Comparison of ENCODE assay signal across 25 cellular contexts in the genomic region with DNA sequence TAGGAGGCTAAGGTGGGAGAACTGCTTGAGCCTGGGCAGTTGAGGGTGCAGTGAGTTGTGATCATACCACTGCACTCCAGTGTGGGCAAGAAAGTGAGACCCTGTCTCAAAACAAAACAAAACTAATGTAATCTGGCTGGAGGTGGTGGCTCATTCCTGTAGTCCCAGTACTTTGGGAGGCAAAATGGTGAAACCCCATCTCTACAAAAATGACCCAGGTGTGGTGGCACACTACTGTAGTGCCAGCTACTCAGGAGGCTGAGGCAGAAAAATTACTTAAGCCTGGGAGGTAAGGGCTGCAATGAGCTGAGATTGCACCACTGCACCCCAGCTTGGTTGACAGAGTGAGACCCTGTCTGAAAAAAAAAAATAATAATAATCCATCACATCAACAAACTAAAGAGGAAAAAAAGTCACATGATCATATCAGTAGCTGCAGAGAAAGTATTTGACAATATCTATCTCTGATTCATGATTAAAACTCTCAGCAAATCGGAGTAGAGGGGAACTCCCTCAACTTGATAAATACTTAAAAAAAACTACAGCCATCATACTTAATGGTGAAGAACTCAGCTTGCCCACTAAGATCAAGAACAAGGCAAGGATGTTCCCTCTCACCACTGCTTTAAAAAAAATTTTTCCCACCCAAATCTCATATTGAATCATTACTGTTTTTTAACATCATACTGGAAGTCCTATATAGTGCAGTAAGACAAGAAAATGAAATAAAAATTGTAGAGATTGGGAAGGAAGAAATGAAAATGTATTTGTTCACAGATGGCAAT. TPM values are rescaled to one million over a fixed set of nuclear protein-coding genes. Genes with fewer than 3 reads are reported as not detected.
A peak's percentile ranks its signal among the peaks of the same experiment; 100 is the strongest.
DNase-seq lines count a peak whose midpoint lies in the region; ATAC-seq and TF ChIP-seq lines count a peak whose summit lies in the region.
"Had no signal": no experiment of that assay in that cellular context is flagged by ENCODE, and none has a peak within 500 bp of the region (broad histone marks: within the 10 kb centered on the region; RNA-seq: fewer than 3 reads in every experiment).

No MANE protein-coding gene starts in this region.

- H3K9me3 Mint-ChIP-seq in activated CD4-positive, alpha-beta memory T cell treated with anti-CD3 and anti-CD28 coated beads for 36 hours, result peaks cover 26% of the 10 kb centered on the region
- H3K9me3 Mint-ChIP-seq in activated CD4-positive, alpha-beta memory T cell treated with anti-CD3 and anti-CD28 coated beads, Interleukin-2, amount 10 ng/mL, durations not matched to agents 7 days and 5 days, result peaks cover 30% of the 10 kb centered on the region
- H3K9me3 Mint-ChIP-seq in natural killer cell treated with Interleukin-12 subunit alpha and Interleukin-12 subunit beta and Interleukin-15 and Interleukin-18, amount 100 ng/mL, for 72 hours, result peaks cover 3% of the 10 kb centered on the region
- H3K9me3 Mint-ChIP-seq in natural killer cell, result peaks cover 0 to 11% of the 10 kb centered on the region in 2 donors
- peaks cover 21% of the 10 kb centered on the region for H3K9me3 Mint-ChIP-seq in stimulated activated effector memory CD8-positive, alpha-beta T cell treated with anti-CD3 and anti-CD28 coated beads, Interleukin-12 subunit alpha, Interleukin-12 subunit beta, amount 100 ng/mL, for 72 hours

- no peaks in the 10 kb centered on the region for H3K4me1 ChIP-seq in smooth muscle cell (ENCODE audit: low read depth)
- H3K4me1 ChIP-seq: BE2C had no signal

- H4K20me1 ChIP-seq in smooth muscle cell (ENCODE audit: low read depth), result no peaks in the 10 kb centered on the region

- no peaks in the 10 kb centered on the region for H3F3A ChIP-seq in smooth muscle cell (ENCODE audit: low read depth)

- intact Hi-C loops in activated CD4-positive, alpha-beta memory T cell treated with anti-CD3 and anti-CD28 coated beads for 36 hours (cut with micrococcal nuclease), result loop anchor here (2.0 kb wide), 1 partner anchor 31 kb away; a partner anchor contains a TSS
- intact Hi-C loops in natural killer cell (cut with micrococcal nuclease), result no loop called here

- peaks cover 20% of the 10 kb centered on the region for H3K4me1 Mint-ChIP-seq in activated CD4-positive, alpha-beta memory T cell treated with anti-CD3 and anti-CD28 coated beads for 36 hours (ENCODE audit: low read depth)
- peaks cover 6% of the 10 kb centered on the region for H3K4me1 Mint-ChIP-seq in activated CD4-positive, alpha-beta memory T cell treated with anti-CD3 and anti-CD28 coated beads, Interleukin-2, amount 10 ng/mL, durations not matched to agents 7 days and 5 days
- H3K4me1 Mint-ChIP-seq in natural killer cell treated with Interleukin-12 subunit alpha and Interleukin-12 subunit beta and Interleukin-15 and Interleukin-18, amount 100 ng/mL, for 72 hours (ENCODE audit: low read depth in 2 of 2), result peaks cover 13 to 19% of the 10 kb centered on the region in 2 donors
- peaks cover 12% of the 10 kb centered on the region in 2 donors for H3K4me1 Mint-ChIP-seq in natural killer cell
- H3K4me1 Mint-ChIP-seq in stimulated activated effector memory CD8-positive, alpha-beta T cell treated with anti-CD3 and anti-CD28 coated beads, Interleukin-12 subunit alpha, Interleukin-12 subunit beta, amount 100 ng/mL, for 72 hours, result peaks cover 13% of the 10 kb centered on the region

- H3K79me2 ChIP-seq in smooth muscle cell (ENCODE audit: low read depth), result no peaks in the 10 kb centered on the region

- no peak overlapping the region for H3K4me3 Mint-ChIP-seq in activated CD4-positive, alpha-beta memory T cell treated with anti-CD3 and anti-CD28 coated beads for 36 hours
- H3K4me3 Mint-ChIP-seq in activated CD4-positive, alpha-beta memory T cell treated with anti-CD3 and anti-CD28 coated beads, Interleukin-2, amount 10 ng/mL, durations not matched to agents 7 days and 5 days, result no peak overlapping the region
- H3K4me3 Mint-ChIP-seq in natural killer cell treated with Interleukin-12 subunit alpha and Interleukin-12 subunit beta and Interleukin-15 and Interleukin-18, amount 100 ng/mL, for 72 hours, result peak overlapping the region; percentile 26
- H3K4me3 Mint-ChIP-seq in natural killer cell, result no peak overlapping the region
- H3K4me3 Mint-ChIP-seq in stimulated activated effector memory CD8-positive, alpha-beta T cell treated with anti-CD3 and anti-CD28 coated beads, Interleukin-12 subunit alpha, Interleukin-12 subunit beta, amount 100 ng/mL, for 72 hours, result no peak overlapping the region
- H3K4me3 Mint-ChIP-seq: CD14-positive monocyte had no signal

- ATAC-seq in natural killer cell treated with Interleukin-12 subunit alpha and Interleukin-12 subunit beta and Interleukin-15 and Interleukin-18, amount 100 ng/mL, for 72 hours, result peak in 1 of 2 donors; percentile 54
- ATAC-seq in natural killer cell, result no peak
- peak; percentile 84 for ATAC-seq in stimulated activated effector memory CD8-positive, alpha-beta T cell treated with anti-CD3 and anti-CD28 coated beads, Interleukin-12 subunit alpha, Interleukin-12 subunit beta, amount 100 ng/mL, for 72 hours
- ATAC-seq in GM19452 (IDR thresholded peaks at IDR 0.05; ENCODE audit: unreplicated experiment), result no peak
- ATAC-seq: HCT116 had no signal

- H3K27me3 ChIP-seq in smooth muscle cell (ENCODE audit: low read depth), result no peaks in the 10 kb centered on the region
- H3K27me3 ChIP-seq: BE2C had no signal

- H3K4me2 ChIP-seq in smooth muscle cell, result no peak overlapping the region

- CTCF ChIA-PET in activated CD4-positive, alpha-beta memory T cell treated with anti-CD3 and anti-CD28 coated beads for 36 hours (lab: Charles Lee), result interaction anchor here (0.5 to 1.2 kb wide), 2 partner anchors 38 to 151 kb away, joined by 3 to 4 read pairs; no protein-coding TSS in a partner anchor
- CTCF ChIA-PET in activated CD4-positive, alpha-beta memory T cell treated with anti-CD3 and anti-CD28 coated beads, Interleukin-2, amount 10 ng/mL, durations not matched to agents 7 days and 5 days (lab: Charles Lee), result no interaction called here

- no peak overlapping the region for H3K27ac ChIP-seq in smooth muscle cell (ENCODE audit: low read depth)
- H3K27ac ChIP-seq: HL-60 had no signal

- H2AFZ ChIP-seq in smooth muscle cell (ENCODE audit: low read depth), result no peak overlapping the region

- no peak overlapping the region for H3K9ac ChIP-seq in smooth muscle cell (ENCODE audit: low read depth)

- peaks cover 8% of the 10 kb centered on the region for H3K36me3 Mint-ChIP-seq in activated CD4-positive, alpha-beta memory T cell treated with anti-CD3 and anti-CD28 coated beads for 36 hours
- H3K36me3 Mint-ChIP-seq in activated CD4-positive, alpha-beta memory T cell treated with anti-CD3 and anti-CD28 coated beads, Interleukin-2, amount 10 ng/mL, durations not matched to agents 7 days and 5 days (ENCODE audit: low read depth), result peaks cover 21% of the 10 kb centered on the region
- peaks cover 25% of the 10 kb centered on the region for H3K36me3 Mint-ChIP-seq in natural killer cell treated with Interleukin-12 subunit alpha and Interleukin-12 subunit beta and Interleukin-15 and Interleukin-18, amount 100 ng/mL, for 72 hours
- peaks cover 12% of the 10 kb centered on the region for H3K36me3 Mint-ChIP-seq in natural killer cell
- peaks cover 6% of the 10 kb centered on the region for H3K36me3 Mint-ChIP-seq in stimulated activated effector memory CD8-positive, alpha-beta T cell treated with anti-CD3 and anti-CD28 coated beads, Interleukin-12 subunit alpha, Interleukin-12 subunit beta, amount 100 ng/mL, for 72 hours

- H3K4me3 ChIP-seq in smooth muscle cell, result no peak overlapping the region

- no peak overlapping the region for H3K27ac Mint-ChIP-seq in activated CD4-positive, alpha-beta memory T cell treated with anti-CD3 and anti-CD28 coated beads for 36 hours
- no peak overlapping the region for H3K27ac Mint-ChIP-seq in activated CD4-positive, alpha-beta memory T cell treated with anti-CD3 and anti-CD28 coated beads, Interleukin-2, amount 10 ng/mL, durations not matched to agents 7 days and 5 days
- no peak overlapping the region for H3K27ac Mint-ChIP-seq in natural killer cell treated with Interleukin-12 subunit alpha and Interleukin-12 subunit beta and Interleukin-15 and Interleukin-18, amount 100 ng/mL, for 72 hours
- no peak overlapping the region for H3K27ac Mint-ChIP-seq in natural killer cell
- H3K27ac Mint-ChIP-seq in stimulated activated effector memory CD8-positive, alpha-beta T cell treated with anti-CD3 and anti-CD28 coated beads, Interleukin-12 subunit alpha, Interleukin-12 subunit beta, amount 100 ng/mL, for 72 hours, result no peak overlapping the region
- H3K27ac Mint-ChIP-seq: CD14-positive monocyte had no signal

- H3K9me3 ChIP-seq in smooth muscle cell (replicated peaks; ENCODE audit: low read depth), result peaks cover 4% of the 10 kb centered on the region
- H3K9me3 ChIP-seq: BE2C had no signal

- H3K36me3 ChIP-seq in smooth muscle cell (ENCODE audit: low read depth), result no peaks in the 10 kb centered on the region
- H3K36me3 ChIP-seq: BE2C had no signal

- POLR2A ChIA-PET in activated CD4-positive, alpha-beta memory T cell treated with anti-CD3 and anti-CD28 coated beads for 36 hours (lab: Charles Lee), result interaction anchor here (0.7 kb wide), 1 partner anchor 52 kb away, joined by 3 read pairs; no protein-coding TSS in a partner anchor
- POLR2A ChIA-PET in activated CD4-positive, alpha-beta memory T cell treated with anti-CD3 and anti-CD28 coated beads, Interleukin-2, amount 10 ng/mL, durations not matched to agents 7 days and 5 days (lab: Charles Lee), result no interaction called here

- no peaks in the 10 kb centered on the region for H3K27me3 Mint-ChIP-seq in activated CD4-positive, alpha-beta memory T cell treated with anti-CD3 and anti-CD28 coated beads for 36 hours
- no peaks in the 10 kb centered on the region for H3K27me3 Mint-ChIP-seq in activated CD4-positive, alpha-beta memory T cell treated with anti-CD3 and anti-CD28 coated beads, Interleukin-2, amount 10 ng/mL, durations not matched to agents 7 days and 5 days
- H3K27me3 Mint-ChIP-seq in natural killer cell treated with Interleukin-12 subunit alpha and Interleukin-12 subunit beta and Interleukin-15 and Interleukin-18, amount 100 ng/mL, for 72 hours, result no peaks in the 10 kb centered on the region
- H3K27me3 Mint-ChIP-seq in natural killer cell (ENCODE audit: low read depth in 2 of 2), result no peaks in the 10 kb centered on the region

- WGBS in smooth muscle cell (ENCODE audit: low lambda C conversion rate), result 91% methylated on average over 1 of the region's 1 CpG

- TF ChIP-seq CTCF in natural killer cell (IDR thresholded peaks at IDR 0.05) (no peak), smooth muscle cell (IDR thresholded peaks at IDR 0.05; ENCODE audit: borderline replicate concordance, insufficient read depth, poor library complexity, severe bottlenecking) (no peak)

- peak; percentile 23 for DNase-seq in activated CD4-positive, alpha-beta memory T cell treated with anti-CD3 and anti-CD28 coated beads for 36 hours
- no peak for DNase-seq in activated CD4-positive, alpha-beta memory T cell treated with anti-CD3 and anti-CD28 coated beads, Interleukin-2, amount 10 ng/mL, durations not matched to agents 7 days and 5 days
- no peak for DNase-seq in natural killer cell treated with Interleukin-12 subunit alpha and Interleukin-12 subunit beta and Interleukin-15 and Interleukin-18, amount 100 ng/mL, for 72 hours (ENCODE audit: low spot score)
- DNase-seq in natural killer cell (no peak), smooth muscle cell (lab: John Stamatoyannopoulos, UW; ENCODE audit: unreplicated experiment) (no peak)
- no peak for DNase-seq in stimulated activated effector memory CD8-positive, alpha-beta T cell treated with anti-CD3 and anti-CD28 coated beads, Interleukin-12 subunit alpha, Interleukin-12 subunit beta, amount 100 ng/mL, for 72 hours (ENCODE audit: low spot score in 2 of 2)
- DNase-seq: 8988T, ACHN, BE2C, Calu3, DMS79 treated with DMSO at 0.1 percent for 48 hours, GF-D8, Karpas-422, NCI-H1092, NCI-H1417 treated with DMSO at 0.1 percent for 48 hours, NCI-H1694 treated with DMSO at 0.1 percent for 48 hours, NCI-H2081, NCI-H2227 treated with DMSO at 0.1 percent for 48 hours, NCI-H526 treated with DMSO at 0.1 percent for 48 hours, Right ventricle myocardium superior, RPMI8226 had no signal

RNA-seq across cellular contexts. Expression of a gene that starts 31.0 kb away (rescaled TPM):
- 10 to 100 TPM; 13.5 to 15.9 TPM for total RNA-seq in activated CD4-positive, alpha-beta memory T cell treated with anti-CD3 and anti-CD28 coated beads for 36 hours
- 10 to 100 TPM; 12.1 to 15.3 TPM for total RNA-seq in activated CD4-positive, alpha-beta memory T cell treated with anti-CD3 and anti-CD28 coated beads, Interleukin-2, amount 10 ng/mL, durations not matched to agents 7 days and 5 days
- total RNA-seq in natural killer cell treated with Interleukin-12 subunit alpha and Interleukin-12 subunit beta and Interleukin-15 and Interleukin-18, amount 100 ng/mL, for 72 hours, result 10 to 100 TPM; 22.2 to 23.8 TPM
- 10 to 100 TPM; 10.3 to 13.4 (median 11.5) TPM for total RNA-seq in natural killer cell
- 27.9 and 32.5 TPM in 2 replicates for total RNA-seq in smooth muscle cell
- 30.0 and 36.8 TPM in 2 replicates for polyA plus RNA-seq in smooth muscle cell

RNA-seq across cellular contexts. Expression of a gene that starts 56.2 kb away (rescaled TPM):
- total RNA-seq in activated CD4-positive, alpha-beta memory T cell treated with anti-CD3 and anti-CD28 coated beads for 36 hours, result 10 to 100 TPM; 24.0 to 27.2 TPM
- 10 to 100 TPM; 23.2 to 23.3 TPM for total RNA-seq in activated CD4-positive, alpha-beta memory T cell treated with anti-CD3 and anti-CD28 coated beads, Interleukin-2, amount 10 ng/mL, durations not matched to agents 7 days and 5 days
- 10 to 100 TPM; 23.9 to 30.7 TPM for total RNA-seq in natural killer cell treated with Interleukin-12 subunit alpha and Interleukin-12 subunit beta and Interleukin-15 and Interleukin-18, amount 100 ng/mL, for 72 hours
- total RNA-seq in natural killer cell (10 to 100 TPM; 18.4 to 27.0 (median 18.6) TPM), smooth muscle cell (23.1 and 24.0 TPM in 2 replicates)
- 80.3 and 95.4 TPM in 2 replicates for polyA plus RNA-seq in smooth muscle cell
